Comparison of ENCODE assay signal across 17 cellular contexts in genomic region chr15:47461560-47462175, GRCh38.
"Had no signal": no experiment of that assay in that cellular context is flagged by ENCODE, and none has a peak within 500 bp of the region (broad histone marks: within the 10 kb centered on the region; RNA-seq: fewer than 3 reads in every experiment).

No MANE protein-coding gene starts in this region.

- H3K9me3 ChIP-seq: mucosa of descending colon, neutrophil, thyroid gland had no signal

- H3K4me3 ChIP-seq: mucosa of descending colon, thyroid gland had no signal

- H3K27me3 ChIP-seq: neutrophil, thyroid gland had no signal

- H3K4me1 ChIP-seq: thyroid gland had no signal

- H3K36me3 ChIP-seq: neutrophil, thyroid gland had no signal

- ATAC-seq: activated CD8-positive, alpha-beta T cell treated with anti-CD3 and anti-CD28 coated beads for 36 hours; activated T-cell treated with anti-CD3 and anti-CD28 coated beads, Interleukin-2, amount 50 U/mL, for 4 hours; left ventricle myocardium superior; mucosa of descending colon; stimulated activated memory B cell treated with anti-CD40 and anti-IgM and Interleukin-4, amounts not matched to agents 10 μg/mL and 1 μg/mL and 100 μg/mL, for 72 hours had no signal

- H3K27ac ChIP-seq: neutrophil, thyroid gland had no signal

- DNase-seq: activated B cell treated with CpG ODN at 0.5 μM for 24 hours; activated CD4-positive, alpha-beta T cell treated with anti-CD3 and anti-CD28 coated beads for 48 hours; activated CD8-positive, alpha-beta T cell treated with anti-CD3 and anti-CD28 coated beads for 36 hours; activated effector memory CD4-positive, alpha-beta T cell treated with anti-CD3 and anti-CD28 coated beads, Interleukin-2, amount 50 U/mL, for 16 hours; activated T-cell treated with anti-CD3 and anti-CD28 coated beads, Interleukin-2, amount 50 U/mL, for 4 hours; amniotic stem cell; cerebellar nuclear complex; effector memory CD4-positive, alpha-beta T cell; hippocampal formation; left ventricle myocardium superior; mucosa of descending colon; naive thymus-derived CD4-positive, alpha-beta T cell; posterior cingulate gyrus; stimulated activated CD4-positive, alpha-beta T cell treated with anti-CD3 and anti-CD28 coated beads, Interleukin-2, amount 100 ng/mL, for 48 hours; thyroid gland had no signal
